Comparison of ENCODE assay signal across 8 cellular contexts in genomic region chr15:51842852-51843737, GRCh38. TPM values are rescaled to one million over a fixed set of nuclear protein-coding genes. Genes with fewer than 3 reads are reported as not detected.
DNase-seq lines count a peak whose midpoint lies in the region; ATAC-seq and TF ChIP-seq lines count a peak whose summit lies in the region.

No MANE protein-coding gene starts in this region.

- H3K4me1 Mint-ChIP-seq in chondrocyte (ENCODE audit: low read depth): peaks cover 73% of the 10 kb centered on the region

- no peak overlapping the region for H4K12ac ChIP-seq in trophoblast cell (ENCODE audit: low read depth, low read length)

- no peak overlapping the region for H2BK120ac ChIP-seq in trophoblast cell (ENCODE audit: insufficient read depth, low read length, poor library complexity)

- no peaks in the 10 kb centered on the region for H3K27me3 Mint-ChIP-seq in chondrocyte (ENCODE audit: low read depth)

- no peaks in the 10 kb centered on the region for H3K9me3 Mint-ChIP-seq in chondrocyte (ENCODE audit: low read depth)

- H3K27me3 ChIP-seq in trophoblast cell (ENCODE audit: insufficient read depth, low read length): no peaks in the 10 kb centered on the region

- no peak overlapping the region for H3K4ac ChIP-seq in trophoblast cell (ENCODE audit: low read depth, low read length)

- no peak overlapping the region for H2AK5ac ChIP-seq in trophoblast cell (ENCODE audit: low read length)

- peak overlapping the region; percentile 68 for H3K27ac Mint-ChIP-seq in chondrocyte (ENCODE audit: unreplicated experiment)

- 100% methylated on average over 1 of the region's 6 CpGs for WGBS in trophoblast cell (ENCODE audit: extremely low coverage, insufficient coverage, insufficient read length)

- H3K14ac ChIP-seq in trophoblast cell (ENCODE audit: low read length): no peak overlapping the region

- H3K36me3 Mint-ChIP-seq in chondrocyte (ENCODE audit: low read depth): no peaks in the 10 kb centered on the region

- in situ Hi-C loops in KBM-7 (cut with MboI; ENCODE audit: low pct_unique_long_range_greater_than_20kb, low sequenced_read_pairs): no loop called here

- peaks cover 0 to 5% of the 10 kb centered on the region in 2 experiments for H3K4me1 ChIP-seq in trophoblast cell (ENCODE audit: control insufficient read depth in 1 of 2, insufficient read depth in 2 of 2, low read length in 2 of 2)

- H3K23ac ChIP-seq in trophoblast cell (ENCODE audit: low read length): no peak overlapping the region

- no peak overlapping the region for H2BK5ac ChIP-seq in trophoblast cell (ENCODE audit: low read depth, low read length, poor library complexity)

- H3K36me3 ChIP-seq in trophoblast cell (ENCODE audit: control insufficient read depth in 1 of 2, insufficient read depth in 2 of 2, low read length in 2 of 2): no peaks in the 10 kb centered on the region

- no peak overlapping the region for H4K8ac ChIP-seq in trophoblast cell (ENCODE audit: low read depth, low read length)

- H2AFZ ChIP-seq in trophoblast cell (ENCODE audit: insufficient read depth, low read length, poor library complexity): no peak overlapping the region

- no peak overlapping the region for H3K9ac ChIP-seq in trophoblast cell (ENCODE audit: low read length)

- no peak overlapping the region for H3K4me3 ChIP-seq in trophoblast cell (ENCODE audit: low read depth, low read length)

- ATAC-seq in GM18909 (IDR thresholded peaks at IDR 0.05; ENCODE audit: poor library complexity, unreplicated experiment) (peak; percentile 44), HG03097 (IDR thresholded peaks at IDR 0.05; ENCODE audit: low FRiP score, unreplicated experiment) (no peak), GM21447 (IDR thresholded peaks at IDR 0.05; ENCODE audit: unreplicated experiment) (no peak)

- H2BK12ac ChIP-seq in trophoblast cell (ENCODE audit: low read length): no peak overlapping the region

- no peaks in the 10 kb centered on the region for H3K79me1 ChIP-seq in trophoblast cell (ENCODE audit: low read length)

- no peak overlapping the region for H3K27ac ChIP-seq in trophoblast cell (ENCODE audit: low read depth, low read length)

- TF ChIP-seq CTCF in chondrocyte (IDR thresholded peaks at IDR 0.05): no peak

- no peak overlapping the region for H3K4me3 Mint-ChIP-seq in chondrocyte (ENCODE audit: unreplicated experiment)

- DNase-seq in KBM-7 (peak; percentile 55), chondrocyte (ENCODE audit: low spot score) (no peak), trophoblast cell (peak; percentile 67 to 82), inferior parietal cortex (ENCODE audit: extremely low spot score) (no peak), NCI-H128 (lab: John Stamatoyannopoulos, UW; ENCODE audit: unreplicated experiment) (no peak)

- no peak overlapping the region for H3K18ac ChIP-seq in trophoblast cell (ENCODE audit: low read length)

- peaks cover 2% of the 10 kb centered on the region for H3K79me2 ChIP-seq in trophoblast cell (ENCODE audit: control insufficient read depth, insufficient read depth, low read length, poor library complexity)

- no peak overlapping the region for H4K91ac ChIP-seq in trophoblast cell (ENCODE audit: low read depth, low read length)

- peak overlapping the region; percentile 19 for H3K4me2 ChIP-seq in trophoblast cell (ENCODE audit: low read length)

- H3K9me3 ChIP-seq in trophoblast cell (ENCODE audit: insufficient read depth, low read depth, low read length): no peaks in the 10 kb centered on the region

RNA-seq across cellular contexts. Expression of gene TMOD3, which starts 13.6 kb away (rescaled TPM):
- total RNA-seq in chondrocyte: 44.3 to 56.9 TPM (median 44.4 TPM) in 3 replicates
- 36.0 and 36.1 TPM in 2 replicates for polyA plus RNA-seq in trophoblast cell (2013)

Comparison
In these comparisons a context has a peak if more than half of its experiments do, and no peak if none do; other contexts are left out.
1. DNase-seq: peak in KBM-7 (single experiment) and trophoblast cell (2 of 2); none in chondrocyte (single experiment), inferior parietal cortex (single experiment) and NCI-H128 (single experiment).